15 cellular contexts compared by ENCODE assay signal in genomic region chr10:126160971-126161630, GRCh38.
DNase-seq lines count a peak whose midpoint lies in the region; ATAC-seq, FAIRE-seq and TF ChIP-seq lines count a peak whose summit lies in the region.
"Had no signal": no experiment of that assay in that cellular context is flagged by ENCODE, and none has a peak within 500 bp of the region (broad histone marks: within the 10 kb centered on the region; RNA-seq: fewer than 3 reads in every experiment).

No MANE protein-coding gene starts in this region.

- H3K36me3 Mint-ChIP-seq in WTC11 (peaks cover 10% of the 10 kb centered on the region; the same call in 1 of the 2 replicates), Calu3 (ENCODE audit: insufficient read depth, unreplicated experiment) (no peaks in the 10 kb centered on the region)
- H3K36me3 Mint-ChIP-seq: activated naive CD8-positive, alpha-beta T cell had no signal

- H3K4me1 ChIP-seq in left lung = no peaks in the 10 kb centered on the region

- DNase-seq in Caki2 (ENCODE audit: low read depth) = peak; percentile 12
- DNase-seq in LHCN-M2 (ENCODE audit: low read depth) = peak; percentile 57
- peak; percentile 31 for DNase-seq in WTC11 (ENCODE audit: low spot score)
- no peak for DNase-seq in left lung
- no peak for DNase-seq in Calu3
- no peak for DNase-seq in urothelium cell line (ENCODE audit: low spot score)
- DNase-seq in GM10248 (ENCODE audit: extremely low spot score) = no peak
- DNase-seq: activated CD8-positive, alpha-beta T cell treated with anti-CD3 and anti-CD28 coated beads for 36 hours; dorsolateral prefrontal cortex; hypothalamus; NCI-H345; stimulated activated CD4-positive, alpha-beta T cell treated with anti-CD3 and anti-CD28 coated beads, Interleukin-12 subunit alpha, Interleukin-12 subunit beta, amount 100 ng/mL, for 4 hours had no signal

- intact Hi-C loops in left lung (cut with DNase I) (no loop called here), Calu3 (cut with micrococcal nuclease; ENCODE audit: unreplicated experiment) (no loop called here)

- no peak for TF ChIP-seq CTCF in WTC11 (IDR thresholded peaks at IDR 0.05)
- TF ChIP-seq CTCF in left lung (IDR thresholded peaks at IDR 0.05) = no peak
- TF ChIP-seq CTCF in Calu3 (IDR thresholded peaks at IDR 0.05; ENCODE audit: unreplicated experiment) = no peak
- no peak for TF ChIP-seq CTCF in GM10248 (IDR thresholded peaks at IDR 0.05; ENCODE audit: control extremely low read depth, extremely low read depth, low read depth, missing control alignments)

- H3K27ac ChIP-seq in left lung = no peak overlapping the region
- H3K27ac ChIP-seq: dorsolateral prefrontal cortex had no signal

- no peak overlapping the region for H3K4me3 ChIP-seq in left lung
- H3K4me3 ChIP-seq: dorsolateral prefrontal cortex had no signal

- H3K27me3 Mint-ChIP-seq in WTC11 (ENCODE audit: low read depth) (peaks cover 3% of the 10 kb centered on the region), Calu3 (ENCODE audit: unreplicated experiment) (peaks cover 70% of the 10 kb centered on the region)
- H3K27me3 Mint-ChIP-seq: activated CD8-positive, alpha-beta T cell treated with anti-CD3 and anti-CD28 coated beads for 36 hours had no signal

- H3K27ac Mint-ChIP-seq in WTC11 = no peak overlapping the region
- H3K27ac Mint-ChIP-seq in Calu3 (ENCODE audit: unreplicated experiment) = no peak overlapping the region
- H3K27ac Mint-ChIP-seq: activated CD8-positive, alpha-beta T cell treated with anti-CD3 and anti-CD28 coated beads for 36 hours; activated naive CD8-positive, alpha-beta T cell had no signal

- H3K4me3 Mint-ChIP-seq in WTC11 = no peak overlapping the region
- H3K4me3 Mint-ChIP-seq in Calu3 (ENCODE audit: low read depth, unreplicated experiment) = no peak overlapping the region
- H3K4me3 Mint-ChIP-seq: activated CD8-positive, alpha-beta T cell treated with anti-CD3 and anti-CD28 coated beads for 36 hours; activated naive CD8-positive, alpha-beta T cell had no signal

- ATAC-seq in WTC11 (peak; percentile 36), left lung (peak; percentile 49), GM21360 (IDR thresholded peaks at IDR 0.05; ENCODE audit: unreplicated experiment) (no peak)
- ATAC-seq: activated CD8-positive, alpha-beta T cell treated with anti-CD3 and anti-CD28 coated beads for 36 hours had no signal

- H3K4me1 Mint-ChIP-seq in WTC11 = peaks cover 34% of the 10 kb centered on the region
- no peaks in the 10 kb centered on the region for H3K4me1 Mint-ChIP-seq in Calu3 (ENCODE audit: low read depth, unreplicated experiment)

- H3K9me3 Mint-ChIP-seq in WTC11 (peaks cover 11% of the 10 kb centered on the region), Calu3 (ENCODE audit: low read depth, unreplicated experiment) (no peaks in the 10 kb centered on the region)
- H3K9me3 Mint-ChIP-seq: activated CD8-positive, alpha-beta T cell treated with anti-CD3 and anti-CD28 coated beads for 36 hours had no signal

- no peaks in the 10 kb centered on the region for H3K9me3 ChIP-seq in left lung

- no peak for FAIRE-seq in urothelium cell line (lab: Jason Lieb, UNC)
- FAIRE-seq: GM12891 had no signal

- peaks cover 0 to 8% of the 10 kb centered on the region in 2 donors for H3K27me3 ChIP-seq in left lung

- POLR2A ChIA-PET in WTC11 (lab: Charles Lee) = no interaction called here
- POLR2A ChIA-PET in GM10248 (lab: Yijun Ruan, JAX) = no interaction called here

- H3K36me3 ChIP-seq in left lung = no peaks in the 10 kb centered on the region

- in situ Hi-C loops in Caki2 (cut with HindIII; ENCODE audit: low pct_unique_long_range_greater_than_20kb, low sequenced_read_pairs) = no loop called here

- no TSS peak for BruUV-seq in Calu3 (replicated peaks; lab: Mats Ljungman, UMichigan)

- CTCF ChIA-PET in WTC11 (lab: Charles Lee) = interaction anchor here (1.1 to 1.8 kb wide), 6 partner anchors 26 to 227 kb away, joined by 3 to 7 read pairs (median 6); no protein-coding TSS in a partner anchor
- CTCF ChIA-PET in Calu3 (lab: Charles Lee) = no interaction called here
- CTCF ChIA-PET in GM10248 (lab: Yijun Ruan, JAX) = no interaction called here

TF ChIP-seq in WTC11, 78 proteins besides CTCF, POLR2A, EP300 and RAD21:
- no peak for TF ChIP-seq JUN (CRISPR knock-in tag; IDR thresholded peaks at IDR 0.05)
TF ChIP-seq in WTC11: peak in this region for 0.

Comparison
In these comparisons a context has a peak if more than half of its experiments do, and no peak if none do; other contexts are left out.
1. DNase-seq: peak in Caki2 (single experiment), LHCN-M2 (single experiment) and WTC11 (single experiment); none in left lung (0 of 2), Calu3 (single experiment), urothelium cell line (single experiment) and GM10248 (single experiment).